Comparison of ENCODE assay signal across 8 cellular contexts in genomic region chr17:59620518-59621259, GRCh38. TPM values are rescaled to one million over a fixed set of nuclear protein-coding genes. Genes with fewer than 3 reads are reported as not detected.
DNase-seq lines count a peak whose midpoint lies in the region; ATAC-seq and TF ChIP-seq lines count a peak whose summit lies in the region.

No MANE protein-coding gene starts in this region.

- ATAC-seq in HG02642 (IDR thresholded peaks at IDR 0.05; ENCODE audit: poor library complexity, unreplicated experiment): no peak
- ATAC-seq in GM18867 (IDR thresholded peaks at IDR 0.05; ENCODE audit: unreplicated experiment): no peak

- peak overlapping the region; percentile 100 for H3K27ac ChIP-seq in skeletal muscle tissue (ENCODE audit: low read depth, low read length)

- peaks cover 17 to 24% (median 20%) of the 10 kb centered on the region in 3 donors for H3K4me1 ChIP-seq in skeletal muscle tissue (ENCODE audit: control insufficient read depth in 3 of 3, insufficient read depth in 3 of 3, low read length in 3 of 3)

- H3K9ac ChIP-seq in skeletal muscle tissue (ENCODE audit: low read depth in 1 of 3, low read length in 3 of 3): peak overlapping the region; percentile 99

- no peaks in the 10 kb centered on the region for H3K27me3 ChIP-seq in skeletal muscle tissue (ENCODE audit: control insufficient read depth in 3 of 3, insufficient read depth in 3 of 3, low read length in 3 of 3)

- no peak for TF ChIP-seq CTCF in astrocyte of the cerebellum (IDR thresholded peaks at IDR 0.05; ENCODE audit: low read depth, low read length, missing control alignments)

- H3K9me3 ChIP-seq in iPS-18c (ENCODE audit: control insufficient read depth, insufficient read depth, low read length) (no peaks in the 10 kb centered on the region), skeletal muscle tissue (ENCODE audit: control insufficient read depth in 3 of 3, low read length in 3 of 3) (no peaks in the 10 kb centered on the region)

- peak; percentile 16 for DNase-seq in DMS79 (lab: John Stamatoyannopoulos, UW)
- peak; percentile 74 to 75 for DNase-seq in Kasumi-1 (lab: John Stamatoyannopoulos, UW)
- peak; percentile 41 for DNase-seq in T-helper 22 cell (ENCODE audit: low read depth)
- no peak for DNase-seq in astrocyte of the cerebellum (ENCODE audit: low read depth)

- H3K4me3 ChIP-seq in astrocyte of the cerebellum (ENCODE audit: low read depth, low read length): peak overlapping the region; percentile 99
- peak overlapping the region; percentile 98 for H3K4me3 ChIP-seq in iPS-18c (ENCODE audit: insufficient read depth, low read depth, low read length)
- H3K4me3 ChIP-seq in skeletal muscle tissue (ENCODE audit: low read length in 3 of 3): peak overlapping the region; percentile 92 to 98 (median 96)

- in situ Hi-C loops in astrocyte of the cerebellum (cut with HindIII; ENCODE audit: low sequenced_read_pairs): no loop called here

- H3K36me3 ChIP-seq in skeletal muscle tissue (ENCODE audit: control insufficient read depth in 3 of 3, insufficient read depth in 3 of 3, low read length in 3 of 3): no peaks in the 10 kb centered on the region

RNA-seq across cellular contexts. Expression of gene CLTC, which starts 1.0 kb away (rescaled TPM):
- total RNA-seq in skeletal muscle tissue: 236 TPM

RNA-seq across cellular contexts. Expression of gene DHX40, which starts 55.3 kb away (rescaled TPM):
- 54.3 TPM for total RNA-seq in skeletal muscle tissue
